Comparison of ENCODE assay signal across 10 cellular contexts in genomic region chr10:43607199-43607573, GRCh38. TPM values are rescaled to one million over a fixed set of nuclear protein-coding genes. Genes with fewer than 3 reads are reported as not detected.
A peak's percentile ranks its signal among the peaks of the same experiment; 100 is the strongest.
DNase-seq lines count a peak whose midpoint lies in the region; ATAC-seq, FAIRE-seq and TF ChIP-seq lines count a peak whose summit lies in the region.
"Had no signal": no experiment of that assay in that cellular context is flagged by ENCODE, and none has a peak within 500 bp of the region (broad histone marks: within the 10 kb centered on the region; RNA-seq: fewer than 3 reads in every experiment).

No MANE protein-coding gene starts in this region.

- TF ChIP-seq EP300 in HepG2 (IDR thresholded peaks at IDR 0.05; ENCODE audit: low read depth in 2 of 2, low read length in 2 of 2) (no peak), HepG2 (CRISPR knock-in tag; IDR thresholded peaks at IDR 0.05; ENCODE audit: borderline replicate concordance) (no peak), tibial nerve (IDR thresholded peaks at IDR 0.05) (no peak)

- WGBS in HepG2 (ENCODE audit: low lambda C conversion rate), result 95% methylated on average over 10 of the region's 10 CpGs
- 53 to 61% methylated on average over 10 of the region's 10 CpGs for WGBS in tibial nerve, 2 donors

- no peaks in the 10 kb centered on the region for H4K20me1 ChIP-seq in HepG2 (ENCODE audit: insufficient read depth, low read length)

- intact Hi-C loops in HepG2 (cut with micrococcal nuclease; ENCODE audit: unreplicated experiment), result no loop called here

- H3K4me3 Mint-ChIP-seq in activated T-cell treated with anti-CD3 and anti-CD28 coated beads, Interleukin-2, amount 50 U/mL, for 24 hours, result peak overlapping the region; percentile 82
- peak overlapping the region; percentile 81 for H3K4me3 Mint-ChIP-seq in activated naive CD8-positive, alpha-beta T cell treated with anti-CD3 and anti-CD28 coated beads, Interleukin-2, amount 10 ng/mL, durations not matched to agents 7 days and 5 days

- peak overlapping the region; percentile 60; the same call in 1 of the 2 replicates for H3K9ac ChIP-seq in HepG2 (ENCODE audit: insufficient read depth, low read depth, low read length)

- CTCF ChIA-PET in HepG2 (lab: Yijun Ruan, JAX; ENCODE audit: low intra/inter-chr PET ratio, low total read pairs), result no interaction called here

- DNase-seq in activated T-cell treated with anti-CD3 and anti-CD28 coated beads, Interleukin-2, amount 50 U/mL, for 24 hours, result no peak
- DNase-seq in activated T-cell treated with anti-CD3 and anti-CD28 coated beads, Interleukin-2, amount 50 U/mL, for 1 hour, result no peak
- DNase-seq in activated naive CD8-positive, alpha-beta T cell treated with anti-CD3 and anti-CD28 coated beads, Interleukin-2, amount 10 ng/mL, durations not matched to agents 7 days and 5 days, result no peak
- no peak for DNase-seq in HepG2 (ENCODE audit: low spot score)
- no peak for DNase-seq in tibial nerve (ENCODE audit: low spot score in 2 of 2)
- no peak for DNase-seq in H4 (ENCODE audit: low spot score)
- no peak for DNase-seq in omental fat pad (ENCODE audit: low spot score)
- DNase-seq: DMS79 treated with DMSO at 0.1 percent for 48 hours; stimulated activated naive CD4-positive, alpha-beta T cell had no signal

- FAIRE-seq in HepG2 (lab: Jason Lieb, UNC), result no peak

- H3K9me3 ChIP-seq in HepG2 (ENCODE audit: low read length) (no peaks in the 10 kb centered on the region; the same call in 1 of the 2 replicates), tibial nerve (no peaks in the 10 kb centered on the region)

- H3K36me3 ChIP-seq in HepG2 (replicated peaks in 1 of 2; ENCODE audit: control insufficient read depth in 1 of 2, insufficient read depth in 2 of 2, low read length in 2 of 2), result no peaks in the 10 kb centered on the region
- peaks cover 0 to 40% (median 13%) of the 10 kb centered on the region in 3 donors for H3K36me3 ChIP-seq in tibial nerve

- no TSS peak for BruUV-seq in HepG2 (replicated peaks; lab: Mats Ljungman, UMichigan)

- TF ChIP-seq POLR2A in HepG2 (IDR thresholded peaks at IDR 0.05; ENCODE audit: insufficient read depth in 1 of 2, low read depth in 2 of 2, low read length in 2 of 2), result no peak
- no peak for TF ChIP-seq POLR2A in tibial nerve (IDR thresholded peaks at IDR 0.05)

- no peak for TF ChIP-seq RAD21 in HepG2 (CRISPR knock-in tag; IDR thresholded peaks at IDR 0.05)

- H3K9me3 Mint-ChIP-seq in activated T-cell treated with anti-CD3 and anti-CD28 coated beads, Interleukin-2, amount 50 U/mL, for 24 hours, result peaks cover 13% of the 10 kb centered on the region
- peaks cover 11% of the 10 kb centered on the region for H3K9me3 Mint-ChIP-seq in activated naive CD8-positive, alpha-beta T cell treated with anti-CD3 and anti-CD28 coated beads, Interleukin-2, amount 10 ng/mL, durations not matched to agents 7 days and 5 days

- no peaks in the 10 kb centered on the region for H3K79me2 ChIP-seq in HepG2 (ENCODE audit: insufficient read depth, low read length)

- H3K27me3 Mint-ChIP-seq in activated T-cell treated with anti-CD3 and anti-CD28 coated beads, Interleukin-2, amount 50 U/mL, for 24 hours, result no peaks in the 10 kb centered on the region
- no peaks in the 10 kb centered on the region for H3K27me3 Mint-ChIP-seq in activated naive CD8-positive, alpha-beta T cell treated with anti-CD3 and anti-CD28 coated beads, Interleukin-2, amount 10 ng/mL, durations not matched to agents 7 days and 5 days

- no peak for TF ChIP-seq CTCF in HepG2 (CRISPR knock-in tag; IDR thresholded peaks at IDR 0.05)
- no peak for TF ChIP-seq CTCF in tibial nerve (IDR thresholded peaks at IDR 0.05)
- no peak for TF ChIP-seq CTCF in omental fat pad (IDR thresholded peaks at IDR 0.05)

- peak overlapping the region; percentile 87 for H3K27ac Mint-ChIP-seq in activated T-cell treated with anti-CD3 and anti-CD28 coated beads, Interleukin-2, amount 50 U/mL, for 24 hours
- peak overlapping the region; percentile 76 for H3K27ac Mint-ChIP-seq in activated naive CD8-positive, alpha-beta T cell treated with anti-CD3 and anti-CD28 coated beads, Interleukin-2, amount 10 ng/mL, durations not matched to agents 7 days and 5 days

- POLR2A ChIA-PET in activated naive CD8-positive, alpha-beta T cell treated with anti-CD3 and anti-CD28 coated beads, Interleukin-2, amount 10 ng/mL, durations not matched to agents 7 days and 5 days (lab: Charles Lee), result interaction anchor here (0.5 to 1.6 kb wide), 3 partner anchors 12 to 103 kb away, joined by 3 to 10 read pairs (median 4); partner anchors contain the start of gene ZNF32
- POLR2A ChIA-PET in HepG2 (lab: Yijun Ruan, JAX), result interaction anchor here (1.2 kb wide), 1 partner anchor 41 kb away, joined by 4 read pairs; the partner anchor contains the start of gene ZNF32

- no peak overlapping the region for H3K27ac ChIP-seq in HepG2 (ENCODE audit: extremely low read length, insufficient read depth, low read length)
- peak overlapping the region in 2 of 4 donors; percentile 62 to 83 for H3K27ac ChIP-seq in tibial nerve

- peaks cover 48% of the 10 kb centered on the region for H3K4me1 Mint-ChIP-seq in activated T-cell treated with anti-CD3 and anti-CD28 coated beads, Interleukin-2, amount 50 U/mL, for 24 hours (ENCODE audit: low read depth)
- H3K4me1 Mint-ChIP-seq in activated naive CD8-positive, alpha-beta T cell treated with anti-CD3 and anti-CD28 coated beads, Interleukin-2, amount 10 ng/mL, durations not matched to agents 7 days and 5 days, result peaks cover 13% of the 10 kb centered on the region

- H2AFZ ChIP-seq in HepG2 (ENCODE audit: low read length), result no peak overlapping the region

- peaks cover 7% of the 10 kb centered on the region for H3K4me1 ChIP-seq in HepG2 (ENCODE audit: insufficient read depth, low read length)
- H3K4me1 ChIP-seq in tibial nerve, result peaks cover 0 to 11% (median 2%) of the 10 kb centered on the region in 4 donors

- in situ Hi-C loops in HepG2 (cut with HindIII; ENCODE audit: extremely low pct_ligation_motif_present, low pct_unique_long_range_greater_than_20kb), result no loop called here

- peak overlapping the region; percentile 60 for H3K4me2 ChIP-seq in HepG2 (ENCODE audit: low read depth, low read length)

- H3K27me3 ChIP-seq in HepG2 (ENCODE audit: control insufficient read depth in 1 of 2, insufficient read depth in 2 of 2, low read length in 2 of 2), result no peaks in the 10 kb centered on the region
- H3K27me3 ChIP-seq in tibial nerve, result no peaks in the 10 kb centered on the region

- H3K4me3 ChIP-seq in HepG2 (replicated peaks in 1 of 3; ENCODE audit: insufficient read depth in 1 of 3, low read depth in 2 of 3, low read length in 3 of 3) (peak overlapping the region; percentile 45 to 72 (median 61); a peak in 5 of 6 replicates), tibial nerve (peak overlapping the region in 3 of 4 donors; percentile 85 to 95 (median 94))

- H3K36me3 Mint-ChIP-seq in activated T-cell treated with anti-CD3 and anti-CD28 coated beads, Interleukin-2, amount 50 U/mL, for 24 hours (ENCODE audit: low read depth), result peaks cover 58% of the 10 kb centered on the region
- peaks cover 38% of the 10 kb centered on the region for H3K36me3 Mint-ChIP-seq in activated naive CD8-positive, alpha-beta T cell treated with anti-CD3 and anti-CD28 coated beads, Interleukin-2, amount 10 ng/mL, durations not matched to agents 7 days and 5 days

- no peak for ATAC-seq in activated naive CD8-positive, alpha-beta T cell treated with anti-CD3 and anti-CD28 coated beads, Interleukin-2, amount 10 ng/mL, durations not matched to agents 7 days and 5 days (ENCODE audit: low read depth)
- ATAC-seq in HepG2 (no peak), omental fat pad (ENCODE audit: low FRiP score) (no peak), HG03354 (IDR thresholded peaks at IDR 0.05; ENCODE audit: poor library complexity, severe bottlenecking, unreplicated experiment) (no peak)

RNA-seq across cellular contexts. Expression of gene ZNF485, which starts 0.9 kb away (rescaled TPM):
- 1 to 10 TPM; 6.5 to 6.6 TPM for total RNA-seq in activated naive CD8-positive, alpha-beta T cell treated with anti-CD3 and anti-CD28 coated beads, Interleukin-2, amount 10 ng/mL, durations not matched to agents 7 days and 5 days
- total RNA-seq in HepG2 (2016; rRNA removed; fragmentation: Illumina TruSeq; extraction: Trizol) (3.3 and 3.4 TPM in 2 replicates), tibial nerve (1 to 10 TPM; 2.4 to 9.6 (median 6.9) TPM), omental fat pad (10 to 100 TPM in 1 of 4 donors, 1 to 10 TPM in 3; 2.2 to 13.1 (median 5.8) TPM)
- 0.97 and 1.9 TPM in 2 replicates for total RNA-seq in HepG2 (2016; cell fraction: cytosol; rRNA removed; fragmentation: Illumina TruSeq; extraction: Trizol; ENCODE audit: low read depth)
- 2.9 and 3.2 TPM in 2 replicates for total RNA-seq in HepG2 (2016; cell fraction: insoluble cytoplasmic fraction; rRNA removed; fragmentation: Illumina TruSeq; extraction: Trizol)
- total RNA-seq in HepG2 (2016; cell fraction: membrane; rRNA removed; fragmentation: Illumina TruSeq; extraction: Trizol), result 3.1 and 3.6 TPM in 2 replicates
- total RNA-seq in HepG2 (2016; cell fraction: nucleus; rRNA removed; fragmentation: Illumina TruSeq; extraction: Trizol), result 5.2 TPM in 2 replicates
- 1.1 and 1.4 TPM in 2 replicates for polyA plus RNA-seq in HepG2 (2011; rRNA removed)
- polyA plus RNA-seq in HepG2 (2011; cell fraction: cytosol; rRNA removed), result 0.65 and 0.67 TPM in 2 replicates
- polyA plus RNA-seq in HepG2 (2011; cell fraction: nucleus; rRNA removed), result 2.5 and 2.7 TPM in 2 replicates
- 1.2 TPM in 2 replicates for polyA plus RNA-seq in HepG2 (2012)
- 0.35 and 0.65 TPM in 2 replicates for polyA plus RNA-seq in HepG2 (2016; cell fraction: cytosol; fragmentation: Illumina TruSeq; extraction: Trizol; ENCODE audit: low read depth)
- 2.3 and 2.4 TPM in 2 replicates for polyA plus RNA-seq in HepG2 (2016; cell fraction: insoluble cytoplasmic fraction; fragmentation: Illumina TruSeq; extraction: Trizol; ENCODE audit: low read depth)
- polyA plus RNA-seq in HepG2 (2016; cell fraction: membrane; fragmentation: Illumina TruSeq; extraction: Trizol; ENCODE audit: low read depth), result 0.63 and 0.69 TPM in 2 replicates
- 4.1 and 5.5 TPM in 2 replicates for polyA plus RNA-seq in HepG2 (2016; cell fraction: nucleus; fragmentation: Illumina TruSeq; extraction: Trizol; ENCODE audit: insufficient read depth, low read depth)
- 2.0 and 7.2 TPM in 2 replicates for polyA minus RNA-seq in HepG2 (2011; rRNA and poly(A)+ RNA removed; ENCODE audit: low replicate concordance)
- 1.2 and 2.4 TPM in 2 replicates for polyA minus RNA-seq in HepG2 (2011; cell fraction: cytosol; rRNA and poly(A)+ RNA removed)
- 3.1 and 8.0 TPM in 2 replicates for polyA minus RNA-seq in HepG2 (2011; cell fraction: nucleus; rRNA and poly(A)+ RNA removed)
- total RNA-seq in H4 (2014; rRNA removed; shearing (Covaris generic)), result 3.3 and 3.6 TPM in 2 replicates

RNA-seq across cellular contexts. Expression of gene ZNF239, which starts 32.8 kb away (rescaled TPM):
- total RNA-seq in activated naive CD8-positive, alpha-beta T cell treated with anti-CD3 and anti-CD28 coated beads, Interleukin-2, amount 10 ng/mL, durations not matched to agents 7 days and 5 days, result 1 to 10 TPM; 1.8 to 2.1 TPM
- total RNA-seq in HepG2 (2016; rRNA removed; fragmentation: Illumina TruSeq; extraction: Trizol) (not detected in 2 replicates), tibial nerve (1 to 10 TPM; 3.1 to 6.5 (median 4.2) TPM), omental fat pad (1 to 10 TPM; 1.3 to 5.3 (median 4.1) TPM)
- total RNA-seq in HepG2 (2016; cell fraction: cytosol; rRNA removed; fragmentation: Illumina TruSeq; extraction: Trizol; ENCODE audit: low read depth), result not detected in 2 replicates
- total RNA-seq in HepG2 (2016; cell fraction: insoluble cytoplasmic fraction; rRNA removed; fragmentation: Illumina TruSeq; extraction: Trizol), result not detected in 2 replicates
- total RNA-seq in HepG2 (2016; cell fraction: membrane; rRNA removed; fragmentation: Illumina TruSeq; extraction: Trizol), result not detected in 2 replicates
- total RNA-seq in HepG2 (2016; cell fraction: nucleus; rRNA removed; fragmentation: Illumina TruSeq; extraction: Trizol), result not detected in 2 replicates
- 0.05 TPM in 1 of 2 replicates, not detected in the other for polyA plus RNA-seq in HepG2 (2011; rRNA removed)
- polyA plus RNA-seq in HepG2 (2011; cell fraction: cytosol; rRNA removed), result not detected in 2 replicates
- not detected in 2 replicates for polyA plus RNA-seq in HepG2 (2011; cell fraction: nucleus; rRNA removed)
- polyA plus RNA-seq in HepG2 (2012), result not detected in 2 replicates
- polyA plus RNA-seq in HepG2 (2016; cell fraction: cytosol; fragmentation: Illumina TruSeq; extraction: Trizol; ENCODE audit: low read depth), result not detected in 2 replicates
- not detected in 2 replicates for polyA plus RNA-seq in HepG2 (2016; cell fraction: insoluble cytoplasmic fraction; fragmentation: Illumina TruSeq; extraction: Trizol; ENCODE audit: low read depth)
- not detected in 2 replicates for polyA plus RNA-seq in HepG2 (2016; cell fraction: membrane; fragmentation: Illumina TruSeq; extraction: Trizol; ENCODE audit: low read depth)
- polyA plus RNA-seq in HepG2 (2016; cell fraction: nucleus; fragmentation: Illumina TruSeq; extraction: Trizol; ENCODE audit: insufficient read depth, low read depth), result not detected in 2 replicates
- polyA minus RNA-seq in HepG2 (2011; rRNA and poly(A)+ RNA removed; ENCODE audit: low replicate concordance), result 13.3 TPM in 1 of 2 replicates, not detected in the other
- not detected in 2 replicates for polyA minus RNA-seq in HepG2 (2011; cell fraction: cytosol; rRNA and poly(A)+ RNA removed)
- polyA minus RNA-seq in HepG2 (2011; cell fraction: nucleus; rRNA and poly(A)+ RNA removed), result not detected in 2 replicates
- total RNA-seq in H4 (2014; rRNA removed; shearing (Covaris generic)), result 5.7 TPM in 2 replicates

RNA-seq across cellular contexts. Expression of gene ZNF32, which starts 41.5 kb away (rescaled TPM):
- total RNA-seq in activated naive CD8-positive, alpha-beta T cell treated with anti-CD3 and anti-CD28 coated beads, Interleukin-2, amount 10 ng/mL, durations not matched to agents 7 days and 5 days, result 10 to 100 TPM; 26.0 to 26.9 TPM
- total RNA-seq in HepG2 (2016; rRNA removed; fragmentation: Illumina TruSeq; extraction: Trizol) (16.9 and 18.0 TPM in 2 replicates), tibial nerve (10 to 100 TPM; 33.6 to 66.1 (median 52.5) TPM), omental fat pad (10 to 100 TPM; 29.7 to 48.1 (median 35.3) TPM)
- 30.1 and 34.6 TPM in 2 replicates for total RNA-seq in HepG2 (2016; cell fraction: cytosol; rRNA removed; fragmentation: Illumina TruSeq; extraction: Trizol; ENCODE audit: low read depth)
- total RNA-seq in HepG2 (2016; cell fraction: insoluble cytoplasmic fraction; rRNA removed; fragmentation: Illumina TruSeq; extraction: Trizol), result 12.6 and 14.4 TPM in 2 replicates
- total RNA-seq in HepG2 (2016; cell fraction: membrane; rRNA removed; fragmentation: Illumina TruSeq; extraction: Trizol), result 38.2 and 44.1 TPM in 2 replicates
- total RNA-seq in HepG2 (2016; cell fraction: nucleus; rRNA removed; fragmentation: Illumina TruSeq; extraction: Trizol), result 8.3 and 10.0 TPM in 2 replicates
- polyA plus RNA-seq in HepG2 (2011; rRNA removed), result 12.5 and 12.7 TPM in 2 replicates
- 6.1 and 9.4 TPM in 2 replicates for polyA plus RNA-seq in HepG2 (2011; cell fraction: cytosol; rRNA removed)
- polyA plus RNA-seq in HepG2 (2011; cell fraction: nucleus; rRNA removed), result 8.5 and 12.5 TPM in 2 replicates
- polyA plus RNA-seq in HepG2 (2012), result 7.3 and 8.5 TPM in 2 replicates
- polyA plus RNA-seq in HepG2 (2016; cell fraction: cytosol; fragmentation: Illumina TruSeq; extraction: Trizol; ENCODE audit: low read depth), result 30.5 and 38.2 TPM in 2 replicates
- 13.8 and 16.9 TPM in 2 replicates for polyA plus RNA-seq in HepG2 (2016; cell fraction: insoluble cytoplasmic fraction; fragmentation: Illumina TruSeq; extraction: Trizol; ENCODE audit: low read depth)
- polyA plus RNA-seq in HepG2 (2016; cell fraction: membrane; fragmentation: Illumina TruSeq; extraction: Trizol; ENCODE audit: low read depth), result 28.0 and 35.4 TPM in 2 replicates
- 19.3 and 22.0 TPM in 2 replicates for polyA plus RNA-seq in HepG2 (2016; cell fraction: nucleus; fragmentation: Illumina TruSeq; extraction: Trizol; ENCODE audit: insufficient read depth, low read depth)
- 2.9 and 3.6 TPM in 2 replicates for polyA minus RNA-seq in HepG2 (2011; rRNA and poly(A)+ RNA removed; ENCODE audit: low replicate concordance)
- polyA minus RNA-seq in HepG2 (2011; cell fraction: cytosol; rRNA and poly(A)+ RNA removed), result 1.5 and 1.6 TPM in 2 replicates
- 4.0 and 4.4 TPM in 2 replicates for polyA minus RNA-seq in HepG2 (2011; cell fraction: nucleus; rRNA and poly(A)+ RNA removed)
- 64.5 and 72.1 TPM in 2 replicates for total RNA-seq in H4 (2014; rRNA removed; shearing (Covaris generic))
